9 cellular contexts compared by ENCODE assay signal in genomic region chr1:9717193-9718005, GRCh38.
DNase-seq lines count a peak whose midpoint lies in the region; ATAC-seq and TF ChIP-seq lines count a peak whose summit lies in the region.
"Had no signal": no experiment of that assay in that cellular context is flagged by ENCODE, and none has a peak within 500 bp of the region (broad histone marks: within the 10 kb centered on the region; RNA-seq: fewer than 3 reads in every experiment).

No MANE protein-coding gene starts in this region.

- no peaks in the 10 kb centered on the region for H3K9me3 ChIP-seq in cardiac muscle cell (ENCODE audit: low read depth)
- H3K9me3 ChIP-seq in skeletal muscle tissue (ENCODE audit: control insufficient read depth in 3 of 3, low read length in 3 of 3) = no peaks in the 10 kb centered on the region
- H3K9me3 ChIP-seq: body of pancreas had no signal

- no peak for ATAC-seq in GM18520 (IDR thresholded peaks at IDR 0.05; ENCODE audit: unreplicated experiment)
- ATAC-seq: body of pancreas had no signal

- H3K27ac ChIP-seq in cardiac muscle cell (no peak overlapping the region), skeletal muscle tissue (ENCODE audit: low read depth, low read length) (peak overlapping the region; percentile 44)

- H3K36me3 ChIP-seq in cardiac muscle cell (no peaks in the 10 kb centered on the region), skeletal muscle tissue (ENCODE audit: control insufficient read depth in 3 of 3, insufficient read depth in 3 of 3, low read length in 3 of 3) (peaks cover 0 to 2% (median 1%) of the 10 kb centered on the region in 3 donors)

- no peaks in the 10 kb centered on the region for H3K27me3 ChIP-seq in cardiac muscle cell
- no peaks in the 10 kb centered on the region for H3K27me3 ChIP-seq in skeletal muscle tissue (ENCODE audit: control insufficient read depth in 3 of 3, insufficient read depth in 3 of 3, low read length in 3 of 3)
- H3K27me3 ChIP-seq: body of pancreas had no signal

- H3K4me3 ChIP-seq in cardiac muscle cell (no peak overlapping the region), skeletal muscle tissue (ENCODE audit: low read length in 3 of 3) (no peak overlapping the region)
- H3K4me3 ChIP-seq: body of pancreas had no signal

- H3K9ac ChIP-seq in skeletal muscle tissue (ENCODE audit: low read depth in 1 of 3, low read length in 3 of 3) = peak overlapping the region in 1 of 3 donors; percentile 50

- no peaks in the 10 kb centered on the region for H3K4me1 ChIP-seq in cardiac muscle cell (ENCODE audit: low read depth)
- peaks cover 0 to 5% (median 0%) of the 10 kb centered on the region in 3 donors for H3K4me1 ChIP-seq in skeletal muscle tissue (ENCODE audit: control insufficient read depth in 3 of 3, insufficient read depth in 3 of 3, low read length in 3 of 3)
- H3K4me1 ChIP-seq: body of pancreas had no signal

- no peak for TF ChIP-seq CTCF in cardiac muscle cell (IDR thresholded peaks at IDR 0.05; ENCODE audit: low read depth, low read length)

- DNase-seq in SKM-1 treated with dmso at 0.1 percent for 144 hours (lab: John Stamatoyannopoulos, UW; ENCODE audit: unreplicated experiment) = peak; percentile 19
- DNase-seq in SKM-1 (lab: John Stamatoyannopoulos, UW; ENCODE audit: unreplicated experiment) = no peak
- peak; percentile 96 for DNase-seq in NAMALWA (ENCODE audit: low spot score)
- peak; percentile 61 for DNase-seq in activated T-cell treated with anti-CD3 and anti-CD28 coated beads for 4 hours
- DNase-seq in cardiac muscle cell (ENCODE audit: low read depth in 1 of 2, low spot score in 1 of 2) = peak; percentile 13 to 27
- no peak for DNase-seq in DMS79 treated with DMSO at 0.1 percent for 48 hours (lab: John Stamatoyannopoulos, UW)

Comparison
In these comparisons a context has a peak if more than half of its experiments do, and no peak if none do; other contexts are left out.
1. DNase-seq: peak in SKM-1 treated with dmso at 0.1 percent for 144 hours (single experiment), NAMALWA (single experiment), activated T-cell treated with anti-CD3 and anti-CD28 coated beads for 4 hours (single experiment) and cardiac muscle cell (2 of 2); none in SKM-1 (single experiment) and DMS79 treated with DMSO at 0.1 percent for 48 hours (single experiment).